1 cellular context compared by ENCODE assay signal in genomic region chr15:55196458-55197361, GRCh38.
TF ChIP-seq lines count a peak whose summit lies in the region.

RSL24D1 (minus strand) TSS chr15:55196941; CDS start chr15:55196890, 51 bp downstream.

TF ChIP-seq in HepG2, 621 proteins besides CTCF, POLR2A, EP300 and RAD21 (continued from another document and continues in another):
- TF ChIP-seq MNT (IDR thresholded peaks at IDR 0.05) (peak; percentile 69), ZNF33B (CRISPR knock-in tag; IDR thresholded peaks at IDR 0.05) (0 out of 2 replicates have a peak, but pooled peaks have one; percentile 23), BORCS8-MEF2B (CRISPR knock-in tag; IDR thresholded peaks at IDR 0.05) (0 out of 2 replicates have a peak, but pooled peaks have one; percentile 21), MIER3 (CRISPR knock-in tag; IDR thresholded peaks at IDR 0.05; ENCODE audit: borderline replicate concordance) (peak; percentile 64; the same call in 1 of the 2 replicates), TGIF2 (CRISPR knock-in tag; IDR thresholded peaks at IDR 0.05) (peak; percentile 81; the same call in 1 of the 2 replicates), IKZF5 (CRISPR knock-in tag; IDR thresholded peaks at IDR 0.05) (peak; percentile 46), SRSF1 (optimal IDR thresholded peaks at IDR 0.05; ENCODE audit: low read depth, low read length) (peak; percentile 52), KLF13 (CRISPR knock-in tag; IDR thresholded peaks at IDR 0.05) (no peak), CEBPG (CRISPR knock-in tag; IDR thresholded peaks at IDR 0.05) (peak; percentile 99), ELF4 (CRISPR knock-in tag; IDR thresholded peaks at IDR 0.05; ENCODE audit: borderline replicate concordance) (peak; percentile 67; the same call in 1 of the 2 replicates), REL (CRISPR knock-in tag; conservative IDR thresholded peaks at IDR 0.05) (peak; percentile 65; the same call in 1 of the 2 replicates), ZNF546 (CRISPR knock-in tag; conservative IDR thresholded peaks at IDR 0.05) (no peak), ZNF782 (CRISPR knock-in tag; IDR thresholded peaks at IDR 0.05; ENCODE audit: borderline replicate concordance) (peak; percentile 64; the same call in 1 of the 2 replicates), MLX (CRISPR knock-in tag; IDR thresholded peaks at IDR 0.05) (peak; percentile 42; the same call in 1 of the 2 replicates), FOXP4 (CRISPR knock-in tag; IDR thresholded peaks at IDR 0.05) (no peak; the same call in 1 of the 2 replicates), ZNF124 (CRISPR knock-in tag; IDR thresholded peaks at IDR 0.05) (peak; percentile 84; the same call in 1 of the 2 replicates), ATF1 (CRISPR knock-in tag; IDR thresholded peaks at IDR 0.05) (peak; percentile 55; the same call in 1 of the 2 replicates), CHD2 (IDR thresholded peaks at IDR 0.05; ENCODE audit: low read depth, low read length) (peak; percentile 92), NFKB2 (CRISPR knock-in tag; IDR thresholded peaks at IDR 0.05; ENCODE audit: borderline replicate concordance) (peak; percentile 60; the same call in 1 of the 2 replicates), MTF2 (CRISPR knock-in tag; IDR thresholded peaks at IDR 0.05; ENCODE audit: borderline replicate concordance) (no peak; the same call in 1 of the 2 replicates), GMEB1 (CRISPR knock-in tag; IDR thresholded peaks at IDR 0.05; ENCODE audit: borderline replicate concordance) (peak; percentile 87), ZNF263 (CRISPR knock-in tag; IDR thresholded peaks at IDR 0.05) (peak; percentile 91), MXD3 (CRISPR knock-in tag; IDR thresholded peaks at IDR 0.05) (0 out of 2 replicates have a peak, but pooled peaks have one; percentile 23), ZFP36L1 (CRISPR knock-in tag; IDR thresholded peaks at IDR 0.05) (peak; percentile 68; the same call in 1 of the 2 replicates), NR2F1 (CRISPR knock-in tag; IDR thresholded peaks at IDR 0.05) (no peak), ZNF180 (CRISPR knock-in tag; IDR thresholded peaks at IDR 0.05; ENCODE audit: borderline replicate concordance, low read depth) (no peak), TSC22D2 (CRISPR knock-in tag; IDR thresholded peaks at IDR 0.05; ENCODE audit: borderline replicate concordance) (no peak), ZNF274 (CRISPR knock-in tag; IDR thresholded peaks at IDR 0.05) (peak; percentile 54; the same call in 1 of the 2 replicates), ELF3 (CRISPR knock-in tag; IDR thresholded peaks at IDR 0.05) (peak; percentile 66), SIN3B (IDR thresholded peaks at IDR 0.05; ENCODE audit: low read length) (peak; percentile 19), ZNF383 (CRISPR knock-in tag; IDR thresholded peaks at IDR 0.05; ENCODE audit: borderline replicate concordance) (no peak), ASH2L (IDR thresholded peaks at IDR 0.05; ENCODE audit: insufficient read length, low read depth, low read length) (peak; percentile 88), ZNF619 (CRISPR knock-in tag; IDR thresholded peaks at IDR 0.05) (peak; percentile 71; the same call in 1 of the 2 replicates), ZNF225 (CRISPR knock-in tag; IDR thresholded peaks at IDR 0.05) (no peak; the same call in 1 of the 2 replicates), TIGD3 (CRISPR knock-in tag; IDR thresholded peaks at IDR 0.05; ENCODE audit: borderline replicate concordance) (no peak; the same call in 1 of the 2 replicates), HNF1B (CRISPR knock-in tag; IDR thresholded peaks at IDR 0.05) (peak; percentile 91), ZNF136 (CRISPR knock-in tag; IDR thresholded peaks at IDR 0.05; ENCODE audit: low read depth) (no peak), BCL6 (CRISPR knock-in tag; IDR thresholded peaks at IDR 0.05) (0 out of 2 replicates have a peak, but pooled peaks have one; percentile 16), NFKBIZ (CRISPR knock-in tag; IDR thresholded peaks at IDR 0.05) (0 out of 2 replicates have a peak, but pooled peaks have one; percentile 67), FOXO1 (CRISPR knock-in tag; IDR thresholded peaks at IDR 0.05) (no peak), CREM (IDR thresholded peaks at IDR 0.05) (peak; percentile 87), CREM (CRISPR knock-in tag; IDR thresholded peaks at IDR 0.05) (no peak), GABPB1 (CRISPR knock-in tag; IDR thresholded peaks at IDR 0.05) (peak; percentile 98), SKI (IDR thresholded peaks at IDR 0.05; ENCODE audit: partially characterized antibody) (no peak), SMAD3 (CRISPR knock-in tag; IDR thresholded peaks at IDR 0.05) (0 out of 2 replicates have a peak, but pooled peaks have one; percentile 59), KAT8 (CRISPR knock-in tag; IDR thresholded peaks at IDR 0.05) (peak; percentile 93), HMG20A (CRISPR knock-in tag; IDR thresholded peaks at IDR 0.05; ENCODE audit: borderline replicate concordance) (no peak; the same call in 1 of the 2 replicates), ZNF891 (CRISPR knock-in tag; IDR thresholded peaks at IDR 0.05) (peak; percentile 78; the same call in 1 of the 2 replicates), NR0B2 (CRISPR knock-in tag; IDR thresholded peaks at IDR 0.05) (peak; percentile 65; the same call in 1 of the 2 replicates), HBP1 (CRISPR knock-in tag; IDR thresholded peaks at IDR 0.05; ENCODE audit: low read depth) (no peak; the same call in 1 of the 2 replicates), TAF1 (CRISPR knock-in tag; IDR thresholded peaks at IDR 0.05) (peak; percentile 82), ZNF264 (CRISPR knock-in tag; IDR thresholded peaks at IDR 0.05) (no peak), MEF2D (CRISPR knock-in tag; IDR thresholded peaks at IDR 0.05) (peak; percentile 55; the same call in 1 of the 2 replicates), ZNF607 (CRISPR knock-in tag; IDR thresholded peaks at IDR 0.05; ENCODE audit: borderline replicate concordance) (peak; percentile 84), ZKSCAN1 (IDR thresholded peaks at IDR 0.05; ENCODE audit: low read length) (0 out of 2 replicates have a peak, but pooled peaks have one; percentile 35), ZSCAN22 (CRISPR knock-in tag; IDR thresholded peaks at IDR 0.05) (no peak), ZBTB20 (CRISPR knock-in tag; IDR thresholded peaks at IDR 0.05; ENCODE audit: borderline replicate concordance, low read depth) (peak; percentile 42; the same call in 1 of the 2 replicates), NRL (CRISPR knock-in tag; IDR thresholded peaks at IDR 0.05; ENCODE audit: borderline replicate concordance) (peak; percentile 87), GABPA (IDR thresholded peaks at IDR 0.05; ENCODE audit: low read depth, low read length) (peak; percentile 87), GABPA (CRISPR knock-in tag; IDR thresholded peaks at IDR 0.05; ENCODE audit: low read depth) (peak; percentile 99), ZNF333 (CRISPR knock-in tag; IDR thresholded peaks at IDR 0.05; ENCODE audit: borderline replicate concordance) (no peak), ZNF317 (CRISPR knock-in tag; IDR thresholded peaks at IDR 0.05) (0 out of 2 replicates have a peak, but pooled peaks have one; percentile 29)
